Comparison of ENCODE assay signal across 1 cellular context in the genomic region with DNA sequence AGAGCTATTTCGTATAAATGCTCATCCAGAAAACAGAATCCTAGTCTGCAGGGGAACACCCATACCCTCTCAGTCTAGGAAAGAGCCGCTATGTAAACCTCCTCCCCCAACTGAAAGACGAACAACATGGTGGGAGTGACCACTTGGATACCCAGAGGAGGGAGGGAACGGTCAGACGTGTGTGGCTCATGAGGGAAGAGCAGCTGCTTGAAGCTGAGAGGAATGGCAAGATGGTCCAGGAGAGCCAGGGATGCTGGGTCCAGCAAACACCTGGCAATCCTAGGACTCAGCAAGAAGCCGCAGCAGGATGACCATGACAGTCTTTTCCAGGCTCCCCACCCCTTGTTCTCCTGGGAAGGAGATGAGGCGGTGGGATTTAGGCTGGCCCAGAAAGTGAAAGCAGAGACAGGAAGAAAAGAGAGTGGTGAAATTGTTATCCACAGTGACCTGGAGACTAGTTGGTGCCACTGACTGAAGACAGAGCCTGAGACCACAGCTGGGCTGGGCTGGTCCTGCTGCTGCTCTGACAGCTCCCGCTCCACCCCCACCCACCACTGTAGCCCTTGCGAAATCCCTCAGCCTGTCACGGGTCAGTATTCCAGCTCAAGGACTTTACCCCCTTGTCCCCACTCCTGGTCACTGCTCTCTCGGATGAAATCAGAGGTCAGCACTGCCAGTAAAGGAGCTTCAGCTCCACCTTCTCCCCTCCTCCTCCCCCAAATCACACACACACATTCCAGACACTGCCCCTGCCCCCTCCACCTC.
A peak's percentile ranks its signal among the peaks of the same experiment; 100 is the strongest.
TF ChIP-seq lines count a peak whose summit lies in the region.

No MANE protein-coding gene starts in this region.

TF ChIP-seq in HepG2, 621 proteins besides CTCF, POLR2A, EP300 and RAD21 (continued from another document and continues in another):
- TF ChIP-seq, protein P1, sequence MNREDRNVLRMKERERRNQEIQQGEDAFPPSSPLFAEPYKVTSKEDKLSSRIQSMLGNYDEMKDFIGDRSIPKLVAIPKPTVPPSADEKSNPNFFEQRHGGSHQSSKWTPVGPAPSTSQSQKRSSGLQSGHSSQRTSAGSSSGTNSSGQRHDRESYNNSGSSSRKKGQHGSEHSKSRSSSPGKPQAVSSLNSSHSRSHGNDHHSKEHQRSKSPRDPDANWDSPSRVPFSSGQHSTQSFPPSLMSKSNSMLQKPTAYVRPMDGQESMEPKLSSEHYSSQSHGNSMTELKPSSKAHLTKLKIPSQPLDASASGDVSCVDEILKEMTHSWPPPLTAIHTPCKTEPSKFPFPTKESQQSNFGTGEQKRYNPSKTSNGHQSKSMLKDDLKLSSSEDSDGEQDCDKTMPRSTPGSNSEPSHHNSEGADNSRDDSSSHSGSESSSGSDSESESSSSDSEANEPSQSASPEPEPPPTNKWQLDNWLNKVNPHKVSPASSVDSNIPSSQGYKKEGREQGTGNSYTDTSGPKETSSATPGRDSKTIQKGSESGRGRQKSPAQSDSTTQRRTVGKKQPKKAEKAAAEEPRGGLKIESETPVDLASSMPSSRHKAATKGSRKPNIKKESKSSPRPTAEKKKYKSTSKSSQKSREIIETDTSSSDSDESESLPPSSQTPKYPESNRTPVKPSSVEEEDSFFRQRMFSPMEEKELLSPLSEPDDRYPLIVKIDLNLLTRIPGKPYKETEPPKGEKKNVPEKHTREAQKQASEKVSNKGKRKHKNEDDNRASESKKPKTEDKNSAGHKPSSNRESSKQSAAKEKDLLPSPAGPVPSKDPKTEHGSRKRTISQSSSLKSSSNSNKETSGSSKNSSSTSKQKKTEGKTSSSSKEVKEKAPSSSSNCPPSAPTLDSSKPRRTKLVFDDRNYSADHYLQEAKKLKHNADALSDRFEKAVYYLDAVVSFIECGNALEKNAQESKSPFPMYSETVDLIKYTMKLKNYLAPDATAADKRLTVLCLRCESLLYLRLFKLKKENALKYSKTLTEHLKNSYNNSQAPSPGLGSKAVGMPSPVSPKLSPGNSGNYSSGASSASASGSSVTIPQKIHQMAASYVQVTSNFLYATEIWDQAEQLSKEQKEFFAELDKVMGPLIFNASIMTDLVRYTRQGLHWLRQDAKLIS (CRISPR knock-in tag; IDR thresholded peaks at IDR 0.05) = no peak
- TF ChIP-seq MEIS1 (CRISPR knock-in tag; IDR thresholded peaks at IDR 0.05; ENCODE audit: borderline replicate concordance) = peak; percentile 98
- TF ChIP-seq, protein P2, sequence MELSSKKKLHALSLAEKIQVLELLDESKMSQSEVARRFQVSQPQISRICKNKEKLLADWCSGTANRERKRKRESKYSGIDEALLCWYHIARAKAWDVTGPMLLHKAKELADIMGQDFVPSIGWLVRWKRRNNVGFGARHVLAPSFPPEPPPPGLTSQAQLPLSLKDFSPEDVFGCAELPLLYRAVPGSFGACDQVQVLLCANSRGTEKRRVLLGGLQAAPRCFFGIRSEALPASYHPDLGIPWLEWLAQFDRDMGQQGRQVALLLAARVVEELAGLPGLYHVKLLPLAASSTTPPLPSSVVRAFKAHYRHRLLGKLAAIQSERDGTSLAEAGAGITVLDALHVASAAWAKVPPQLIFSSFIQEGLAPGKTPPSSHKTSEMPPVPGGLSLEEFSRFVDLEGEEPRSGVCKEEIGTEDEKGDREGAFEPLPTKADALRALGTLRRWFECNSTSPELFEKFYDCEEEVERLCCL (CRISPR knock-in tag; IDR thresholded peaks at IDR 0.05; ENCODE audit: borderline replicate concordance) = no peak
- TF ChIP-seq ZNF3 (CRISPR knock-in tag; IDR thresholded peaks at IDR 0.05) = no peak
- TF ChIP-seq, protein P3, sequence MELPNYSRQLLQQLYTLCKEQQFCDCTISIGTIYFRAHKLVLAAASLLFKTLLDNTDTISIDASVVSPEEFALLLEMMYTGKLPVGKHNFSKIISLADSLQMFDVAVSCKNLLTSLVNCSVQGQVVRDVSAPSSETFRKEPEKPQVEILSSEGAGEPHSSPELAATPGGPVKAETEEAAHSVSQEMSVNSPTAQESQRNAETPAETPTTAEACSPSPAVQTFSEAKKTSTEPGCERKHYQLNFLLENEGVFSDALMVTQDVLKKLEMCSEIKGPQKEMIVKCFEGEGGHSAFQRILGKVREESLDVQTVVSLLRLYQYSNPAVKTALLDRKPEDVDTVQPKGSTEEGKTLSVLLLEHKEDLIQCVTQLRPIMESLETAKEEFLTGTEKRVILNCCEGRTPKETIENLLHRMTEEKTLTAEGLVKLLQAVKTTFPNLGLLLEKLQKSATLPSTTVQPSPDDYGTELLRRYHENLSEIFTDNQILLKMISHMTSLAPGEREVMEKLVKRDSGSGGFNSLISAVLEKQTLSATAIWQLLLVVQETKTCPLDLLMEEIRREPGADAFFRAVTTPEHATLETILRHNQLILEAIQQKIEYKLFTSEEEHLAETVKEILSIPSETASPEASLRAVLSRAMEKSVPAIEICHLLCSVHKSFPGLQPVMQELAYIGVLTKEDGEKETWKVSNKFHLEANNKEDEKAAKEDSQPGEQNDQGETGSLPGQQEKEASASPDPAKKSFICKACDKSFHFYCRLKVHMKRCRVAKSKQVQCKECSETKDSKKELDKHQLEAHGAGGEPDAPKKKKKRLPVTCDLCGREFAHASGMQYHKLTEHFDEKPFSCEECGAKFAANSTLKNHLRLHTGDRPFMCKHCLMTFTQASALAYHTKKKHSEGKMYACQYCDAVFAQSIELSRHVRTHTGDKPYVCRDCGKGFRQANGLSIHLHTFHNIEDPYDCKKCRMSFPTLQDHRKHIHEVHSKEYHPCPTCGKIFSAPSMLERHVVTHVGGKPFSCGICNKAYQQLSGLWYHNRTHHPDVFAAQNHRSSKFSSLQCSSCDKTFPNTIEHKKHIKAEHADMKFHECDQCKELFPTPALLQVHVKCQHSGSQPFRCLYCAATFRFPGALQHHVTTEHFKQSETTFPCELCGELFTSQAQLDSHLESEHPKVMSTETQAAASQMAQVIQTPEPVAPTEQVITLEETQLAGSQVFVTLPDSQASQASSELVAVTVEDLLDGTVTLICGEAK (IDR thresholded peaks at IDR 0.05) = no peak
- TF ChIP-seq, protein P3 (CRISPR knock-in tag; IDR thresholded peaks at IDR 0.05) = peak; percentile 72; the same call in 1 of the 2 replicates
- TF ChIP-seq, protein P4, sequence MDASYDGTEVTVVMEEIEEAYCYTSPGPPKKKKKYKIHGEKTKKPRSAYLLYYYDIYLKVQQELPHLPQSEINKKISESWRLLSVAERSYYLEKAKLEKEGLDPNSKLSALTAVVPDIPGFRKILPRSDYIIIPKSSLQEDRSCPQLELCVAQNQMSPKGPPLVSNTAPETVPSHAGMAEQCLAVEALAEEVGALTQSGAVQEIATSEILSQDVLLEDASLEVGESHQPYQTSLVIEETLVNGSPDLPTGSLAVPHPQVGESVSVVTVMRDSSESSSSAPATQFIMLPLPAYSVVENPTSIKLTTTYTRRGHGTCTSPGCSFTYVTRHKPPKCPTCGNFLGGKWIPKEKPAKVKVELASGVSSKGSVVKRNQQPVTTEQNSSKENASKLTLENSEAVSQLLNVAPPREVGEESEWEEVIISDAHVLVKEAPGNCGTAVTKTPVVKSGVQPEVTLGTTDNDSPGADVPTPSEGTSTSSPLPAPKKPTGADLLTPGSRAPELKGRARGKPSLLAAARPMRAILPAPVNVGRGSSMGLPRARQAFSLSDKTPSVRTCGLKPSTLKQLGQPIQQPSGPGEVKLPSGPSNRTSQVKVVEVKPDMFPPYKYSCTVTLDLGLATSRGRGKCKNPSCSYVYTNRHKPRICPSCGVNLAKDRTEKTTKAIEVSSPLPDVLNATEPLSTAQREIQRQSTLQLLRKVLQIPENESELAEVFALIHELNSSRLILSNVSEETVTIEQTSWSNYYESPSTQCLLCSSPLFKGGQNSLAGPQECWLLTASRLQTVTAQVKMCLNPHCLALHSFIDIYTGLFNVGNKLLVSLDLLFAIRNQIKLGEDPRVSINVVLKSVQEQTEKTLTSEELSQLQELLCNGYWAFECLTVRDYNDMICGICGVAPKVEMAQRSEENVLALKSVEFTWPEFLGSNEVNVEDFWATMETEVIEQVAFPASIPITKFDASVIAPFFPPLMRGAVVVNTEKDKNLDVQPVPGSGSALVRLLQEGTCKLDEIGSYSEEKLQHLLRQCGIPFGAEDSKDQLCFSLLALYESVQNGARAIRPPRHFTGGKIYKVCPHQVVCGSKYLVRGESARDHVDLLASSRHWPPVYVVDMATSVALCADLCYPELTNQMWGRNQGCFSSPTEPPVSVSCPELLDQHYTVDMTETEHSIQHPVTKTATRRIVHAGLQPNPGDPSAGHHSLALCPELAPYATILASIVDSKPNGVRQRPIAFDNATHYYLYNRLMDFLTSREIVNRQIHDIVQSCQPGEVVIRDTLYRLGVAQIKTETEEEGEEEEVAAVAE (CRISPR knock-in tag; IDR thresholded peaks at IDR 0.05; ENCODE audit: borderline replicate concordance) = no peak
- no peak for TF ChIP-seq ZNF124 (CRISPR knock-in tag; IDR thresholded peaks at IDR 0.05)
- TF ChIP-seq, protein P5, sequence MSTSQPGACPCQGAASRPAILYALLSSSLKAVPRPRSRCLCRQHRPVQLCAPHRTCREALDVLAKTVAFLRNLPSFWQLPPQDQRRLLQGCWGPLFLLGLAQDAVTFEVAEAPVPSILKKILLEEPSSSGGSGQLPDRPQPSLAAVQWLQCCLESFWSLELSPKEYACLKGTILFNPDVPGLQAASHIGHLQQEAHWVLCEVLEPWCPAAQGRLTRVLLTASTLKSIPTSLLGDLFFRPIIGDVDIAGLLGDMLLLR (CRISPR knock-in tag; IDR thresholded peaks at IDR 0.05) = peak; percentile 71; the same call in 1 of the 2 replicates
- TF ChIP-seq ZNF253 (CRISPR knock-in tag; IDR thresholded peaks at IDR 0.05; ENCODE audit: borderline replicate concordance) = no peak
- 0 out of 2 replicates have a peak, but pooled peaks have one; percentile 12 for TF ChIP-seq STAG1 (CRISPR knock-in tag; IDR thresholded peaks at IDR 0.05)
- no peak for TF ChIP-seq SYNCRIP (IDR thresholded peaks at IDR 0.05; ENCODE audit: insufficient read depth, low read depth, low read length)
- TF ChIP-seq ZNF644 (CRISPR knock-in tag; IDR thresholded peaks at IDR 0.05; ENCODE audit: low read depth) = no peak
- TF ChIP-seq TCF7L2 (IDR thresholded peaks at IDR 0.05; ENCODE audit: low read depth, low read length) = no peak
- TF ChIP-seq, protein P6, sequence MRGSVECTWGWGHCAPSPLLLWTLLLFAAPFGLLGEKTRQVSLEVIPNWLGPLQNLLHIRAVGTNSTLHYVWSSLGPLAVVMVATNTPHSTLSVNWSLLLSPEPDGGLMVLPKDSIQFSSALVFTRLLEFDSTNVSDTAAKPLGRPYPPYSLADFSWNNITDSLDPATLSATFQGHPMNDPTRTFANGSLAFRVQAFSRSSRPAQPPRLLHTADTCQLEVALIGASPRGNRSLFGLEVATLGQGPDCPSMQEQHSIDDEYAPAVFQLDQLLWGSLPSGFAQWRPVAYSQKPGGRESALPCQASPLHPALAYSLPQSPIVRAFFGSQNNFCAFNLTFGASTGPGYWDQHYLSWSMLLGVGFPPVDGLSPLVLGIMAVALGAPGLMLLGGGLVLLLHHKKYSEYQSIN (CRISPR knock-in tag; IDR thresholded peaks at IDR 0.05; ENCODE audit: borderline replicate concordance) = no peak
- TF ChIP-seq, protein P7, sequence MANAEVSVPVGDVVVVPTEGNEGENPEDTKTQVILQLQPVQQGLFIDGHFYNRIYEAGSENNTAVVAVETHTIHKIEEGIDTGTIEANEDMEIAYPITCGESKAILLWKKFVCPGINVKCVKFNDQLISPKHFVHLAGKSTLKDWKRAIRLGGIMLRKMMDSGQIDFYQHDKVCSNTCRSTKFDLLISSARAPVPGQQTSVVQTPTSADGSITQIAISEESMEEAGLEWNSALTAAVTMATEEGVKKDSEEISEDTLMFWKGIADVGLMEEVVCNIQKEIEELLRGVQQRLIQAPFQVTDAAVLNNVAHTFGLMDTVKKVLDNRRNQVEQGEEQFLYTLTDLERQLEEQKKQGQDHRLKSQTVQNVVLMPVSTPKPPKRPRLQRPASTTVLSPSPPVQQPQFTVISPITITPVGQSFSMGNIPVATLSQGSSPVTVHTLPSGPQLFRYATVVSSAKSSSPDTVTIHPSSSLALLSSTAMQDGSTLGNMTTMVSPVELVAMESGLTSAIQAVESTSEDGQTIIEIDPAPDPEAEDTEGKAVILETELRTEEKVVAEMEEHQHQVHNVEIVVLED (CRISPR knock-in tag; IDR thresholded peaks at IDR 0.05; ENCODE audit: borderline replicate concordance) = 0 out of 2 replicates have a peak, but pooled peaks have one; percentile 33
- TF ChIP-seq NKX3-1 (CRISPR knock-in tag; IDR thresholded peaks at IDR 0.05) = no peak
- TF ChIP-seq, protein P8, sequence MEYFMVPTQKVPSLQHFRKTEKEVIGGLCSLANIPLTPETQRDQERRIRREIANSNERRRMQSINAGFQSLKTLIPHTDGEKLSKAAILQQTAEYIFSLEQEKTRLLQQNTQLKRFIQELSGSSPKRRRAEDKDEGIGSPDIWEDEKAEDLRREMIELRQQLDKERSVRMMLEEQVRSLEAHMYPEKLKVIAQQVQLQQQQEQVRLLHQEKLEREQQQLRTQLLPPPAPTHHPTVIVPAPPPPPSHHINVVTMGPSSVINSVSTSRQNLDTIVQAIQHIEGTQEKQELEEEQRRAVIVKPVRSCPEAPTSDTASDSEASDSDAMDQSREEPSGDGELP (IDR thresholded peaks at IDR 0.05; ENCODE audit: borderline replicate concordance, low read depth) = peak; percentile 96
- no peak for TF ChIP-seq ZSCAN9 (CRISPR knock-in tag; IDR thresholded peaks at IDR 0.05; ENCODE audit: borderline replicate concordance)
- 0 out of 2 replicates have a peak, but pooled peaks have one; percentile 28 for TF ChIP-seq ZNF83 (CRISPR knock-in tag; IDR thresholded peaks at IDR 0.05; ENCODE audit: borderline replicate concordance)
- TF ChIP-seq, protein P9, sequence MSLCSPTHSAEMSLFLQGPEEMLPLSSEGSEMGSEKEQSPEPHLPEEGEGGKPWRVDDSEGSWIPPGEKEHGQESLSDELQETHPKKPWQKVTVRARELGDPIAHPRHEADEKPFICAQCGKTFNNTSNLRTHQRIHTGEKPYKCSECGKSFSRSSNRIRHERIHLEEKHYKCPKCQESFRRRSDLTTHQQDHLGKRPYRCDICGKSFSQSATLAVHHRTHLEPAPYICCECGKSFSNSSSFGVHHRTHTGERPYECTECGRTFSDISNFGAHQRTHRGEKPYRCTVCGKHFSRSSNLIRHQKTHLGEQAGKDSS (CRISPR knock-in tag; IDR thresholded peaks at IDR 0.05; ENCODE audit: borderline replicate concordance, low read depth) = peak; percentile 62; the same call in 1 of the 2 replicates
- no peak for TF ChIP-seq ZNF274 (CRISPR knock-in tag; IDR thresholded peaks at IDR 0.05)
- TF ChIP-seq PHF8 (CRISPR knock-in tag; IDR thresholded peaks at IDR 0.05) = no peak
